In genomic region chr11:111918390-111919256, GRCh38 we compare ENCODE assay signal across 10 cellular contexts. TPM values are rescaled to one million over a fixed set of nuclear protein-coding genes. Genes with fewer than 3 reads are reported as not detected.
DNase-seq lines count a peak whose midpoint lies in the region; ATAC-seq and TF ChIP-seq lines count a peak whose summit lies in the region.
"Had no signal": no experiment of that assay in that cellular context is flagged by ENCODE, and none has a peak within 500 bp of the region (broad histone marks: within the 10 kb centered on the region; RNA-seq: fewer than 3 reads in every experiment).

C11orf52 (plus strand) TSS chr11:111918913; CDS start chr11:111918973, 60 bp downstream.

- H3K4me1 ChIP-seq in esophagus muscularis mucosa = peaks cover 36 to 47% (median 42%) of the 10 kb centered on the region in 4 donors
- peaks cover 5 to 6% of the 10 kb centered on the region in 2 donors for H3K4me1 ChIP-seq in neuronal stem cell (ENCODE audit: control insufficient read depth in 2 of 2, insufficient read depth in 1 of 2, low read depth in 1 of 2, low read length in 2 of 2)

- H2AK5ac ChIP-seq in neuronal stem cell (ENCODE audit: low read depth, low read length) = peak within 1 kb of the TSS; percentile 79

- H3K4me1 Mint-ChIP-seq in natural killer cell = no peaks in the 10 kb centered on the region
- no peaks in the 10 kb centered on the region for H3K4me1 Mint-ChIP-seq in activated T-cell treated with anti-CD3 and anti-CD28 coated beads, Interleukin-2, amount 50 U/mL, for 4 hours (ENCODE audit: low read depth)

- H3K27me3 Mint-ChIP-seq in natural killer cell (ENCODE audit: low read depth in 2 of 2) = peaks cover 31 to 33% of the 10 kb centered on the region in 2 donors
- H3K27me3 Mint-ChIP-seq in activated T-cell treated with anti-CD3 and anti-CD28 coated beads, Interleukin-2, amount 50 U/mL, for 4 hours (ENCODE audit: low read depth) = peaks cover 46% of the 10 kb centered on the region

- H3K4me3 ChIP-seq in esophagus muscularis mucosa = peak within 1 kb of the TSS in 3 of 4 donors; percentile 4 to 9 (median 9)
- peak within 1 kb of the TSS in 1 of 2 donors; percentile 21 for H3K4me3 ChIP-seq in neuronal stem cell (ENCODE audit: low read length in 2 of 2)

- peak within 1 kb of the TSS in 3 of 4 donors; percentile 16 to 41 (median 29) for H3K27ac ChIP-seq in esophagus muscularis mucosa (replicated peaks in 1 of 4)
- H3K27ac ChIP-seq in neuronal stem cell (replicated peaks; ENCODE audit: low read length) = no peak within 1 kb of the TSS

- H3K18ac ChIP-seq in neuronal stem cell (ENCODE audit: low read length) = peak within 1 kb of the TSS; percentile 48

- TF ChIP-seq CTCF in esophagus muscularis mucosa (IDR thresholded peaks at IDR 0.05) (no peak), natural killer cell (IDR thresholded peaks at IDR 0.05) (no peak)

- H3K9me3 Mint-ChIP-seq in natural killer cell = no peaks in the 10 kb centered on the region
- H3K9me3 Mint-ChIP-seq in activated T-cell treated with anti-CD3 and anti-CD28 coated beads, Interleukin-2, amount 50 U/mL, for 4 hours = no peaks in the 10 kb centered on the region
- H3K9me3 Mint-ChIP-seq: T-helper 1 cell treated with Interleukin-12 subunit alpha and Interleukin-12 subunit beta and Interleukin-4 antibody, amounts not matched to agents 30 μg/mL and 1 μg/mL, for 36 hours had no signal

- no peak within 1 kb of the TSS for H3K27ac Mint-ChIP-seq in natural killer cell
- H3K27ac Mint-ChIP-seq: T-helper 1 cell treated with Interleukin-12 subunit alpha and Interleukin-12 subunit beta and Interleukin-4 antibody, amounts not matched to agents 30 μg/mL and 1 μg/mL, for 36 hours had no signal

- H3K4ac ChIP-seq in neuronal stem cell (ENCODE audit: low read length) = peak within 1 kb of the TSS; percentile 66

- no peak within 1 kb of the TSS for H3K14ac ChIP-seq in neuronal stem cell (ENCODE audit: low read length)

- no peak within 1 kb of the TSS for H2BK120ac ChIP-seq in neuronal stem cell (ENCODE audit: low read depth, low read length)

- peak within 1 kb of the TSS; percentile 33 for H3K4me2 ChIP-seq in neuronal stem cell (ENCODE audit: insufficient read depth, low read length, poor library complexity, severe bottlenecking)

- TF ChIP-seq EP300 in esophagus muscularis mucosa (IDR thresholded peaks at IDR 0.05) = no peak

- no peaks in the 10 kb centered on the region for H3K36me3 Mint-ChIP-seq in natural killer cell
- no peaks in the 10 kb centered on the region for H3K36me3 Mint-ChIP-seq in activated T-cell treated with anti-CD3 and anti-CD28 coated beads, Interleukin-2, amount 50 U/mL, for 4 hours (ENCODE audit: insufficient read depth)

- H4K8ac ChIP-seq in neuronal stem cell (ENCODE audit: low read depth, low read length) = peak within 1 kb of the TSS; percentile 90

- H3K27me3 ChIP-seq in esophagus muscularis mucosa (no peaks in the 10 kb centered on the region), neuronal stem cell (ENCODE audit: control insufficient read depth in 3 of 3, insufficient read depth in 3 of 3, low read depth in 1 of 3, low read length in 3 of 3) (no peaks in the 10 kb centered on the region)

- H2AFZ ChIP-seq in neuronal stem cell (ENCODE audit: low read length) = peak within 1 kb of the TSS; percentile 96

- WGBS in esophagus muscularis mucosa = 63% methylated on average over 18 of the region's 19 CpGs
- no CpG with 5 or more reads among the region's 19 CpGs for WGBS in neuronal stem cell (ENCODE audit: extremely low coverage in 2 of 2, insufficient read length in 2 of 2, insufficient replicate concordance in 1 of 2), 2 donors

- DNase-seq in GM03348 (ENCODE audit: low spot score) (peak; percentile 31), NCI-H2196 treated with DMSO at 0.1 percent for 48 hours (lab: John Stamatoyannopoulos, UW; ENCODE audit: unreplicated experiment) (peak; percentile 93), esophagus muscularis mucosa (ENCODE audit: extremely low spot score) (peak; percentile 84), neuronal stem cell (ENCODE audit: low spot score) (no peak), natural killer cell (no peak), AG08395 (ENCODE audit: low spot score) (no peak)
- DNase-seq in activated T-cell treated with anti-CD3 and anti-CD28 coated beads, Interleukin-2, amount 50 U/mL, for 4 hours = no peak

- no peaks in the 10 kb centered on the region for H3K79me1 ChIP-seq in neuronal stem cell (ENCODE audit: low read depth, low read length)

- no peaks in the 10 kb centered on the region for H3K36me3 ChIP-seq in esophagus muscularis mucosa
- H3K36me3 ChIP-seq in neuronal stem cell (replicated peaks in 1 of 2; ENCODE audit: control insufficient read depth in 2 of 2, insufficient read depth in 2 of 2, low read length in 2 of 2) = no peaks in the 10 kb centered on the region

- peak within 1 kb of the TSS; percentile 91 for H3K23ac ChIP-seq in neuronal stem cell (ENCODE audit: low read depth, low read length, poor library complexity)

- H3K9ac ChIP-seq in neuronal stem cell (ENCODE audit: low read depth, low read length, poor library complexity) = no peak within 1 kb of the TSS

- H2BK12ac ChIP-seq in neuronal stem cell (ENCODE audit: low read length) = no peak within 1 kb of the TSS

- H2BK15ac ChIP-seq in neuronal stem cell (ENCODE audit: low read length) = no peak within 1 kb of the TSS

- intact Hi-C loops in esophagus muscularis mucosa (cut with DNase I) = no loop called here
- intact Hi-C loops in natural killer cell (cut with micrococcal nuclease) = no loop called here

- no peak within 1 kb of the TSS for H3K4me3 Mint-ChIP-seq in natural killer cell
- H3K4me3 Mint-ChIP-seq in activated T-cell treated with anti-CD3 and anti-CD28 coated beads, Interleukin-2, amount 50 U/mL, for 4 hours = no peak within 1 kb of the TSS
- H3K4me3 Mint-ChIP-seq: T-helper 1 cell treated with Interleukin-12 subunit alpha and Interleukin-12 subunit beta and Interleukin-4 antibody, amounts not matched to agents 30 μg/mL and 1 μg/mL, for 36 hours had no signal

- H3K9me3 ChIP-seq in esophagus muscularis mucosa (no peaks in the 10 kb centered on the region), neuronal stem cell (replicated peaks in 1 of 2; ENCODE audit: control insufficient read depth in 2 of 2, insufficient read depth in 1 of 2, low read depth in 1 of 2, low read length in 2 of 2) (no peaks in the 10 kb centered on the region)

- peak within 1 kb of the TSS; percentile 82 for H2BK5ac ChIP-seq in neuronal stem cell (ENCODE audit: low read length)

- ATAC-seq in HG02981 (IDR thresholded peaks at IDR 0.05; ENCODE audit: unreplicated experiment) (no peak), natural killer cell (no peak)
- no peak for ATAC-seq in activated T-cell treated with anti-CD3 and anti-CD28 coated beads, Interleukin-2, amount 50 U/mL, for 4 hours

- TF ChIP-seq POLR2A in esophagus muscularis mucosa (IDR thresholded peaks at IDR 0.05; ENCODE audit: low read depth) = no peak

- no peak within 1 kb of the TSS for H4K91ac ChIP-seq in neuronal stem cell (ENCODE audit: low read depth, low read length, poor library complexity)

RNA-seq across cellular contexts. Expression of gene C11orf52, which starts in this region (rescaled TPM):
- 1 to 10 TPM; 1.8 to 6.9 (median 2.9) TPM for total RNA-seq in esophagus muscularis mucosa
- polyA plus RNA-seq in neuronal stem cell (2013, experiment 1 of 2) = 0.14 TPM
- 0.17 TPM for polyA plus RNA-seq in neuronal stem cell (2013, experiment 2 of 2)
- not detected for total RNA-seq in natural killer cell
- total RNA-seq in activated T-cell treated with anti-CD3 and anti-CD28 coated beads, Interleukin-2, amount 50 U/mL, for 4 hours = not detected
- total RNA-seq: mononuclear cell had no signal

Comparison
In these comparisons a context has a peak if more than half of its experiments do, and no peak if none do; other contexts are left out.
1. DNase-seq: peak in GM03348 (single experiment), NCI-H2196 treated with DMSO at 0.1 percent for 48 hours (single experiment) and esophagus muscularis mucosa (single experiment); none in neuronal stem cell (single experiment), natural killer cell (single experiment), activated T-cell treated with anti-CD3 and anti-CD28 coated beads, Interleukin-2, amount 50 U/mL, for 4 hours (single experiment) and AG08395 (single experiment).